ENCODE assay signal across 9 cellular contexts in genomic region chr22:27405672-27406388, GRCh38.
DNase-seq lines count a peak whose midpoint lies in the region; ATAC-seq and TF ChIP-seq lines count a peak whose summit lies in the region.
"Had no signal": no experiment of that assay in that cellular context is flagged by ENCODE, and none has a peak within 500 bp of the region (broad histone marks: within the 10 kb centered on the region; RNA-seq: fewer than 3 reads in every experiment).

No MANE protein-coding gene starts in this region.

- no peaks in the 10 kb centered on the region for H3K4me1 Mint-ChIP-seq in activated CD4-positive, alpha-beta T cell treated with anti-CD3 and anti-CD28 coated beads for 36 hours

- TF ChIP-seq POLR2A in stomach (IDR thresholded peaks at IDR 0.05) (no peak), lower leg skin (IDR thresholded peaks at IDR 0.05) (no peak)

- no peaks in the 10 kb centered on the region for H3K36me3 Mint-ChIP-seq in activated CD4-positive, alpha-beta T cell treated with anti-CD3 and anti-CD28 coated beads for 36 hours (ENCODE audit: low read depth)
- H3K36me3 Mint-ChIP-seq: activated naive CD4-positive, alpha-beta T cell treated with anti-CD3 and anti-CD28 coated beads, Interleukin-2, amount 50 U/mL, for 72 hours had no signal

- H3K36me3 ChIP-seq in kidney epithelial cell (ENCODE audit: control insufficient read depth, insufficient read depth, low read length): no peaks in the 10 kb centered on the region
- H3K36me3 ChIP-seq in stomach: no peaks in the 10 kb centered on the region

- H3K27ac ChIP-seq in stomach: no peak overlapping the region

- no peak overlapping the region for H3K27ac Mint-ChIP-seq in activated CD4-positive, alpha-beta T cell treated with anti-CD3 and anti-CD28 coated beads for 36 hours
- H3K27ac Mint-ChIP-seq: activated naive CD4-positive, alpha-beta T cell treated with anti-CD3 and anti-CD28 coated beads, Interleukin-2, amount 50 U/mL, for 72 hours had no signal

- no peak for TF ChIP-seq EP300 in stomach (IDR thresholded peaks at IDR 0.05)

- H3K4me3 ChIP-seq in kidney epithelial cell (ENCODE audit: low read depth, low read length) (no peak overlapping the region), stomach (no peak overlapping the region), lower leg skin (ENCODE audit: low read depth, poor library complexity, severe bottlenecking) (no peak overlapping the region)

- peaks cover 0 to 10% (median 3%) of the 10 kb centered on the region in 4 donors for H3K9me3 ChIP-seq in stomach

- H3K27me3 Mint-ChIP-seq in activated CD4-positive, alpha-beta T cell treated with anti-CD3 and anti-CD28 coated beads for 36 hours: peaks cover 18% of the 10 kb centered on the region

- peak; percentile 79 for TF ChIP-seq CTCF in kidney epithelial cell (IDR thresholded peaks at IDR 0.05; ENCODE audit: insufficient read depth, low read length, poor library complexity, severe bottlenecking)
- peak in 5 of 7 experiments; percentile 55 to 83 (median 66) for TF ChIP-seq CTCF in stomach (IDR thresholded peaks at IDR 0.05)
- no peak for TF ChIP-seq CTCF in lower leg skin (IDR thresholded peaks at IDR 0.05)

- DNase-seq in activated CD4-positive, alpha-beta T cell treated with anti-CD3 and anti-CD28 coated beads for 36 hours: peak; percentile 55
- no peak for DNase-seq in activated CD4-positive, alpha-beta T cell treated with anti-CD3 and anti-CD28 coated beads for 1 hour
- DNase-seq in NCI-H146 treated with DMSO at 0.1 percent for 48 hours (lab: John Stamatoyannopoulos, UW; ENCODE audit: unreplicated experiment) (peak; percentile 15), astrocyte of the hippocampus (ENCODE audit: low read depth, low spot score) (peak; percentile 78), kidney epithelial cell (ENCODE audit: low read depth) (no peak), stomach (peak; percentile 73), lower leg skin (ENCODE audit: low spot score in 2 of 2) (no peak)

- intact Hi-C loops in activated CD4-positive, alpha-beta T cell treated with anti-CD3 and anti-CD28 coated beads for 36 hours (cut with DNase I, micrococcal nuclease): loop anchor here (1.0 to 5.0 kb wide), 3 partner anchors 396 to 603 kb away; partner anchors contain the start of gene MN1 (in 1 of the 2)
- intact Hi-C loops in stomach (cut with DNase I; ENCODE audit: low total_unique reads): loop anchor here (10.0 kb wide), 1 partner anchor 399 kb away; the partner anchor contains the start of gene MN1
- intact Hi-C loops in lower leg skin (cut with DNase I; ENCODE audit: low total_unique reads): loop anchor here (10.0 kb wide), 1 partner anchor 389 kb away; no protein-coding TSS in a partner anchor

- ATAC-seq in activated CD4-positive, alpha-beta T cell treated with anti-CD3 and anti-CD28 coated beads for 36 hours: no peak
- ATAC-seq in HG03108 (IDR thresholded peaks at IDR 0.05; ENCODE audit: unreplicated experiment): no peak

- POLR2A ChIA-PET in activated CD4-positive, alpha-beta T cell treated with anti-CD3 and anti-CD28 coated beads for 36 hours (lab: Charles Lee): no interaction called here

- CTCF ChIA-PET in activated CD4-positive, alpha-beta T cell treated with anti-CD3 and anti-CD28 coated beads for 36 hours (lab: Charles Lee): interaction anchor here (0.6 to 1.1 kb wide), 3 partner anchors 9 to 243 kb away, joined by 3 to 4 read pairs (median 3); no protein-coding TSS in a partner anchor

- no peaks in the 10 kb centered on the region for H3K27me3 ChIP-seq in kidney epithelial cell (ENCODE audit: control insufficient read depth, insufficient read depth, low read length)
- H3K27me3 ChIP-seq in stomach: peaks cover 0 to under 1% (median 0%) of the 10 kb centered on the region in 3 donors

- H3K4me1 ChIP-seq in stomach: no peaks in the 10 kb centered on the region

- peaks cover 3% of the 10 kb centered on the region for H3K9me3 Mint-ChIP-seq in activated CD4-positive, alpha-beta T cell treated with anti-CD3 and anti-CD28 coated beads for 36 hours (ENCODE audit: low read depth)

- H3K4me3 Mint-ChIP-seq in activated CD4-positive, alpha-beta T cell treated with anti-CD3 and anti-CD28 coated beads for 36 hours: no peak overlapping the region

- WGBS in stomach, 5 donors: 48 to 77% (median 56%) methylated on average over 7 to 10 of the region's 10 CpGs
- WGBS in lower leg skin, 2 donors: 62 to 70% methylated on average over 9 of the region's 10 CpGs

Comparison
In these comparisons a context has a peak if more than half of its experiments do, and no peak if none do; other contexts are left out.
1. DNase-seq: peak in activated CD4-positive, alpha-beta T cell treated with anti-CD3 and anti-CD28 coated beads for 36 hours (single experiment), NCI-H146 treated with DMSO at 0.1 percent for 48 hours (single experiment), astrocyte of the hippocampus (single experiment) and stomach (single experiment); none in activated CD4-positive, alpha-beta T cell treated with anti-CD3 and anti-CD28 coated beads for 1 hour (single experiment), kidney epithelial cell (single experiment) and lower leg skin (0 of 2).
2. CTCF ChIP-seq: peak in kidney epithelial cell (single experiment) and stomach (5 of 7); none in lower leg skin (0 of 3).